1 cellular context compared by ENCODE assay signal in genomic region chr12:30696486-30696885, GRCh38.
TF ChIP-seq lines count a peak whose summit lies in the region.

No MANE protein-coding gene starts in this region.

TF ChIP-seq in K562, 482 proteins besides CTCF, POLR2A, EP300 and RAD21 (continued from another document):
- TF ChIP-seq SIRT6 (IDR thresholded peaks at IDR 0.05; ENCODE audit: low read depth, low read length), result no peak
- TF ChIP-seq NFATC3 (IDR thresholded peaks at IDR 0.05), result no peak
- TF ChIP-seq ZKSCAN1 (IDR thresholded peaks at IDR 0.05; ENCODE audit: low read depth, low read length), result no peak
- no peak for TF ChIP-seq CBFA2T2 (conservative IDR thresholded peaks at IDR 0.05)
- TF ChIP-seq ZNF124 (CRISPR knock-in tag; IDR thresholded peaks at IDR 0.05), result no peak
- no peak for TF ChIP-seq VEZF1 (CRISPR knock-in tag; IDR thresholded peaks at IDR 0.05)
